ENCODE assay signal across 8 cellular contexts in the genomic region with DNA sequence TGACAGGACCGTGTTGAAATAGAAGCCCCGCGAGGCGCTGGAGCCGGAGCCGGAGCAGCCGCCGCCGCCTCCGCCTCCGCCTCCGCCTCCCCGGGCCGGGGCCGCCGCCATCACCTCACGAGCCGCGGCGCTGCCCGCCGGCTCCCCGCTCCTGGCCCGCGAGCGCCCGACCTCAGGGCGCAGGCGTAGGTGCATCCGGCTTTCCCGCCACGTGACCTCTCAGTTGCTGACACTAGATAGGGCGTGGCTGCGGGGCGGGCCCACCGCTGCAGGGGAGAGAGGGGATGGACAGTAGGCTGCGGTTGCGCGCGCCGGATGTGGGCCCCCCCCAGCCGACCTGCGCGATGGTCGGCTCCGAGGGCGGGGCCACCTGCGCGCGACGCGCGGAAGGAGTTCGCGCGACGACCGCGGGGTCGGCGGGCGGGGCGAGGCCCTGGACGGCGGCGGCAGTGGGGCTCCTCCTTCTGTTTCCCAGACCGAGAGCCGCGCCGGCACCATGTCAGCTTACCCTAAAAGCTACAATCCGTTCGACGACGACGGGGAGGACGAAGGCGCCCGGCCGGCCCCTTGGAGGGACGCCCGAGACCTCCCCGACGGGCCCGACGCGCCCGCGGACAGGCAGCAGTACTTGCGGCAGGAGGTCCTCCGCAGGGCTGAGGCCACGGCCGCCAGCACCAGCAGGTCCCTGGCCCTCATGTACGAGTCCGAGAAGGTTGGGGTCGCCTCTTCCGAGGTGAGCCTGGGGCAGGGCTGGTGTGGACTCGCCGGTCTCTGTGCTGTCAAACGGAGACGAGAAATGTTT. TPM values are rescaled to one million over a fixed set of nuclear protein-coding genes. Genes with fewer than 3 reads are reported as not detected.
DNase-seq lines count a peak whose midpoint lies in the region; ATAC-seq and TF ChIP-seq lines count a peak whose summit lies in the region.

A gene (minus strand): TSS at position 197 of the 802 bp plus-strand sequence. CDS start 86 bp downstream, at position 111.
A gene (plus strand): TSS at position 393 of the 802 bp plus-strand sequence. CDS start 104 bp downstream, at position 497.

- no peak for TF ChIP-seq CTCF in fibroblast of pulmonary artery (IDR thresholded peaks at IDR 0.05; ENCODE audit: low read length, missing control alignments)

- peak within 1 kb of the TSS; percentile 85 for H3K4me3 ChIP-seq in H7 (ENCODE audit: insufficient read depth, low read depth, low read length)
- peak within 1 kb of the TSS; percentile 81 for H3K4me3 ChIP-seq in fibroblast of pulmonary artery (replicated peaks; ENCODE audit: low read depth, low read length)

- no peaks in the 10 kb centered on the region for H3K9me3 Mint-ChIP-seq in natural killer cell treated with Interleukin-12 subunit alpha and Interleukin-12 subunit beta and Interleukin-15 and Interleukin-18, amount 100 ng/mL, for 72 hours

- no peaks in the 10 kb centered on the region for H3K36me3 ChIP-seq in H7 (replicated peaks; ENCODE audit: control insufficient read depth, insufficient read depth, low read length)

- H3K27me3 Mint-ChIP-seq in natural killer cell treated with Interleukin-12 subunit alpha and Interleukin-12 subunit beta and Interleukin-15 and Interleukin-18, amount 100 ng/mL, for 72 hours: no peaks in the 10 kb centered on the region

- peak within 1 kb of the TSS; percentile 90 for H3K4me3 Mint-ChIP-seq in natural killer cell treated with Interleukin-12 subunit alpha and Interleukin-12 subunit beta and Interleukin-15 and Interleukin-18, amount 100 ng/mL, for 72 hours

- peak; percentile 97 for ATAC-seq in natural killer cell treated with Interleukin-12 subunit alpha and Interleukin-12 subunit beta and Interleukin-15 and Interleukin-18, amount 100 ng/mL, for 72 hours

- H3K27me3 ChIP-seq in H7 (ENCODE audit: control insufficient read depth, insufficient read depth, low read length): no peaks in the 10 kb centered on the region

- DNase-seq in ELF-1 (ENCODE audit: low read depth, low spot score) (peak; percentile 98), H7 (peak; percentile 99), M059J (ENCODE audit: low read depth) (peak; percentile 95), SHP77 (lab: John Stamatoyannopoulos, UW) (peak; percentile 89 to 97), fibroblast of pulmonary artery (ENCODE audit: low read depth) (peak; percentile 98)
- DNase-seq in activated effector memory CD4-positive, alpha-beta T cell treated with Interleukin-2 at 50 U/mL for 16 hours: peak; percentile 96
- peak; percentile 100 for DNase-seq in natural killer cell treated with Interleukin-12 subunit alpha and Interleukin-12 subunit beta and Interleukin-15 and Interleukin-18, amount 100 ng/mL, for 72 hours (ENCODE audit: low spot score)
- peak; percentile 97 for DNase-seq in stimulated activated naive CD4-positive, alpha-beta T cell treated with Interleukin-2 at 50 U/mL for 16 hours (lab: John Stamatoyannopoulos, UW)

- H3K36me3 Mint-ChIP-seq in natural killer cell treated with Interleukin-12 subunit alpha and Interleukin-12 subunit beta and Interleukin-15 and Interleukin-18, amount 100 ng/mL, for 72 hours: no peaks in the 10 kb centered on the region

- H3K4me1 Mint-ChIP-seq in natural killer cell treated with Interleukin-12 subunit alpha and Interleukin-12 subunit beta and Interleukin-15 and Interleukin-18, amount 100 ng/mL, for 72 hours (ENCODE audit: low read depth in 2 of 2): peaks cover 38 to 47% of the 10 kb centered on the region in 2 donors

- H3K27ac Mint-ChIP-seq in natural killer cell treated with Interleukin-12 subunit alpha and Interleukin-12 subunit beta and Interleukin-15 and Interleukin-18, amount 100 ng/mL, for 72 hours: peak within 1 kb of the TSS; percentile 83 to 93

RNA-seq across cellular contexts. Expression of the first gene that starts in this region (rescaled TPM):
- 28.4 and 28.5 TPM in 2 replicates for total RNA-seq in H7 (2014; rRNA removed; shearing (Covaris generic))
- total RNA-seq in M059J (2014; rRNA removed; shearing (Covaris generic)): 11.1 and 23.8 TPM in 2 replicates
- 100 to 1,000 TPM in 1 of 2 donors, 10 to 100 TPM in 1; 88.5 to 146 TPM for total RNA-seq in natural killer cell treated with Interleukin-12 subunit alpha and Interleukin-12 subunit beta and Interleukin-15 and Interleukin-18, amount 100 ng/mL, for 72 hours

RNA-seq across cellular contexts. Expression of the second gene that starts in this region (rescaled TPM):
- total RNA-seq in H7 (2014; rRNA removed; shearing (Covaris generic)): 4.3 TPM in 2 replicates
- 10.7 and 11.5 TPM in 2 replicates for total RNA-seq in M059J (2014; rRNA removed; shearing (Covaris generic))
- total RNA-seq in natural killer cell treated with Interleukin-12 subunit alpha and Interleukin-12 subunit beta and Interleukin-15 and Interleukin-18, amount 100 ng/mL, for 72 hours: 10 to 100 TPM; 23.2 to 29.2 TPM

Comparison
In these comparisons a context has a peak if more than half of its experiments do, and no peak if none do; other contexts are left out.
1. Peak in every context shown above with its lines: DNase-seq, ATAC-seq and H3K4me3 ChIP-seq.